Comparison of ENCODE assay signal across 12 cellular contexts in genomic region chr17:73281926-73282325, GRCh38. TPM values are rescaled to one million over a fixed set of nuclear protein-coding genes. Genes with fewer than 3 reads are reported as not detected.
DNase-seq lines count a peak whose midpoint lies in the region; ATAC-seq lines count a peak whose summit lies in the region.
"Had no signal": no experiment of that assay in that cellular context is flagged by ENCODE, and none has a peak within 500 bp of the region (broad histone marks: within the 10 kb centered on the region; RNA-seq: fewer than 3 reads in every experiment).

No MANE protein-coding gene starts in this region.

- no peak overlapping the region for H4K8ac ChIP-seq in mesenchymal stem cell (ENCODE audit: low read length)

- H3K14ac ChIP-seq in mesenchymal stem cell (ENCODE audit: low read length in 2 of 2): no peak overlapping the region

- H3K4me1 ChIP-seq in mesenchymal stem cell (ENCODE audit: control insufficient read depth, insufficient read depth, low read depth, low read length): peaks cover 12% of the 10 kb centered on the region

- H3K4me2 ChIP-seq in mesenchymal stem cell (ENCODE audit: low read length, poor library complexity, severe bottlenecking): no peak overlapping the region

- no peak for DNase-seq in mesenchymal stem cell
- DNase-seq in COR-L47 (lab: John Stamatoyannopoulos, UW): no peak
- no peak for DNase-seq in SKM-1 treated with dmso at 0.1 percent for 144 hours (lab: John Stamatoyannopoulos, UW; ENCODE audit: unreplicated experiment)
- DNase-seq in activated T-cell treated with anti-CD3 and anti-CD28 coated beads, Interleukin-2, amount 50 U/mL, for 48 hours: no peak
- no peak for DNase-seq in activated T-helper 2 cell treated with anti-CD3 and anti-CD28 coated beads, Interferon-gamma antibody, Interleukin-2, Interleukin-4, amounts not matched to agents 10 μg/mL and 5 μg/mL and 100 μg/mL, durations not matched to agents 14 hours and 24 hours and 36 hours (ENCODE audit: low spot score)
- DNase-seq: activated naive CD8-positive, alpha-beta T cell treated with anti-CD3 and anti-CD28 coated beads, Interleukin-2, amount 10 ng/mL, durations not matched to agents 7 days and 5 days; DND-41; left ventricle myocardium superior; NCI-H524 treated with DMSO at 0.1 percent for 48 hours had no signal

- H2BK15ac ChIP-seq in mesenchymal stem cell (ENCODE audit: low read depth, poor library complexity, severe bottlenecking): no peak overlapping the region

- H3K9me3 Mint-ChIP-seq in activated T-helper 2 cell treated with anti-CD3 and anti-CD28 coated beads, Interferon-gamma antibody, Interleukin-2, Interleukin-4, amounts not matched to agents 10 μg/mL and 5 μg/mL and 100 μg/mL, durations not matched to agents 14 hours and 24 hours and 36 hours: no peaks in the 10 kb centered on the region
- H3K9me3 Mint-ChIP-seq: activated naive CD8-positive, alpha-beta T cell treated with anti-CD3 and anti-CD28 coated beads, Interleukin-2, amount 10 ng/mL, durations not matched to agents 7 days and 5 days had no signal

- no peak overlapping the region for H3K9ac ChIP-seq in mesenchymal stem cell (ENCODE audit: low read length)

- H3K9me3 ChIP-seq in mesenchymal stem cell (ENCODE audit: control insufficient read depth, low read length): no peaks in the 10 kb centered on the region

- H3K36me3 Mint-ChIP-seq in activated T-helper 2 cell treated with anti-CD3 and anti-CD28 coated beads, Interferon-gamma antibody, Interleukin-2, Interleukin-4, amounts not matched to agents 10 μg/mL and 5 μg/mL and 100 μg/mL, durations not matched to agents 14 hours and 24 hours and 36 hours (ENCODE audit: low read depth): no peaks in the 10 kb centered on the region
- H3K36me3 Mint-ChIP-seq: activated naive CD8-positive, alpha-beta T cell treated with anti-CD3 and anti-CD28 coated beads, Interleukin-2, amount 10 ng/mL, durations not matched to agents 7 days and 5 days had no signal

- no peak overlapping the region for H4K91ac ChIP-seq in mesenchymal stem cell (ENCODE audit: low read length)

- no peaks in the 10 kb centered on the region for H3K4me1 Mint-ChIP-seq in activated T-helper 2 cell treated with anti-CD3 and anti-CD28 coated beads, Interferon-gamma antibody, Interleukin-2, Interleukin-4, amounts not matched to agents 10 μg/mL and 5 μg/mL and 100 μg/mL, durations not matched to agents 14 hours and 24 hours and 36 hours (ENCODE audit: low read depth)
- H3K4me1 Mint-ChIP-seq: activated naive CD8-positive, alpha-beta T cell treated with anti-CD3 and anti-CD28 coated beads, Interleukin-2, amount 10 ng/mL, durations not matched to agents 7 days and 5 days had no signal

- H2BK12ac ChIP-seq in mesenchymal stem cell (ENCODE audit: low read length in 2 of 2): no peak overlapping the region

- no peak overlapping the region for H2AFZ ChIP-seq in mesenchymal stem cell (ENCODE audit: low read depth, low read length)

- no peak overlapping the region for H3K4me3 Mint-ChIP-seq in activated T-helper 2 cell treated with anti-CD3 and anti-CD28 coated beads, Interferon-gamma antibody, Interleukin-2, Interleukin-4, amounts not matched to agents 10 μg/mL and 5 μg/mL and 100 μg/mL, durations not matched to agents 14 hours and 24 hours and 36 hours (ENCODE audit: low read depth)
- H3K4me3 Mint-ChIP-seq: activated naive CD8-positive, alpha-beta T cell treated with anti-CD3 and anti-CD28 coated beads, Interleukin-2, amount 10 ng/mL, durations not matched to agents 7 days and 5 days had no signal

- intact Hi-C loops in activated T-helper 2 cell treated with anti-CD3 and anti-CD28 coated beads, Interferon-gamma antibody, Interleukin-2, Interleukin-4, amounts not matched to agents 10 μg/mL and 5 μg/mL and 100 μg/mL, durations not matched to agents 14 hours and 24 hours and 36 hours (cut with micrococcal nuclease): no loop called here

- H3K23ac ChIP-seq in mesenchymal stem cell (ENCODE audit: low read length in 2 of 2): no peak overlapping the region

- peaks cover 52 to 54% of the 10 kb centered on the region in 2 experiments for H3K36me3 ChIP-seq in mesenchymal stem cell (ENCODE audit: control insufficient read depth in 1 of 2, insufficient read depth in 2 of 2, low read depth in 1 of 2, low read length in 2 of 2)

- H2AK5ac ChIP-seq in mesenchymal stem cell (ENCODE audit: low read length, severe bottlenecking): no peak overlapping the region

- peak; percentile 89 for ATAC-seq in GM18520 (IDR thresholded peaks at IDR 0.05; ENCODE audit: unreplicated experiment)
- peak; percentile 77 for ATAC-seq in GM21515 (IDR thresholded peaks at IDR 0.05; ENCODE audit: unreplicated experiment)
- peak; percentile 90 for ATAC-seq in HG03139 (IDR thresholded peaks at IDR 0.05; ENCODE audit: unreplicated experiment)
- ATAC-seq: left ventricle myocardium superior had no signal

- WGBS in mesenchymal stem cell: 93% methylated on average over 3 of the region's 7 CpGs

- H3K4ac ChIP-seq in mesenchymal stem cell (ENCODE audit: low read depth in 1 of 2, low read length in 2 of 2): no peak overlapping the region

- peaks cover 48% of the 10 kb centered on the region for H3K79me1 ChIP-seq in mesenchymal stem cell (replicated peaks; ENCODE audit: low read length, poor library complexity, severe bottlenecking)

- H3K27me3 Mint-ChIP-seq in activated T-helper 2 cell treated with anti-CD3 and anti-CD28 coated beads, Interferon-gamma antibody, Interleukin-2, Interleukin-4, amounts not matched to agents 10 μg/mL and 5 μg/mL and 100 μg/mL, durations not matched to agents 14 hours and 24 hours and 36 hours (ENCODE audit: low read depth): no peaks in the 10 kb centered on the region

- H3K27ac ChIP-seq in mesenchymal stem cell (ENCODE audit: low read length, poor library complexity, severe bottlenecking): no peak overlapping the region

- peak overlapping the region; percentile 1 for H2BK120ac ChIP-seq in mesenchymal stem cell (ENCODE audit: low read depth, low read length)

- no peak overlapping the region for H3K27ac Mint-ChIP-seq in activated T-helper 2 cell treated with anti-CD3 and anti-CD28 coated beads, Interferon-gamma antibody, Interleukin-2, Interleukin-4, amounts not matched to agents 10 μg/mL and 5 μg/mL and 100 μg/mL, durations not matched to agents 14 hours and 24 hours and 36 hours
- H3K27ac Mint-ChIP-seq: activated naive CD8-positive, alpha-beta T cell treated with anti-CD3 and anti-CD28 coated beads, Interleukin-2, amount 10 ng/mL, durations not matched to agents 7 days and 5 days had no signal

- no peaks in the 10 kb centered on the region for H3K27me3 ChIP-seq in mesenchymal stem cell (ENCODE audit: control insufficient read depth in 1 of 2, insufficient read depth in 1 of 2, low read length in 2 of 2)

- H3K18ac ChIP-seq in mesenchymal stem cell (ENCODE audit: low read depth in 1 of 2, low read length in 2 of 2): no peak overlapping the region

- no peak overlapping the region for H2BK5ac ChIP-seq in mesenchymal stem cell (ENCODE audit: low read depth, low read length, poor library complexity, severe bottlenecking)

- no peak overlapping the region for H3K4me3 ChIP-seq in mesenchymal stem cell (ENCODE audit: insufficient read depth in 1 of 2, low read depth in 1 of 2, low read length in 2 of 2)

RNA-seq across cellular contexts. Expression of gene CPSF4L, which starts 20.2 kb away (rescaled TPM):
- polyA plus RNA-seq in mesenchymal stem cell (2013, experiment 1 of 2): not detected
- polyA plus RNA-seq in mesenchymal stem cell (2013, experiment 2 of 2): not detected
- total RNA-seq in activated T-helper 2 cell treated with anti-CD3 and anti-CD28 coated beads, Interferon-gamma antibody, Interleukin-2, Interleukin-4, amounts not matched to agents 10 μg/mL and 5 μg/mL and 100 μg/mL, durations not matched to agents 14 hours and 24 hours and 36 hours: not detected in 2 replicates
- total RNA-seq: activated naive CD8-positive, alpha-beta T cell treated with anti-CD3 and anti-CD28 coated beads, Interleukin-2, amount 10 ng/mL, durations not matched to agents 7 days and 5 days; left ventricle myocardium superior had no signal

RNA-seq across cellular contexts. Expression of gene CDC42EP4, which starts 29.9 kb away (rescaled TPM):
- polyA plus RNA-seq in mesenchymal stem cell (2013, experiment 1 of 2): 26.3 TPM
- 26.1 TPM for polyA plus RNA-seq in mesenchymal stem cell (2013, experiment 2 of 2)
- total RNA-seq in activated T-helper 2 cell treated with anti-CD3 and anti-CD28 coated beads, Interferon-gamma antibody, Interleukin-2, Interleukin-4, amounts not matched to agents 10 μg/mL and 5 μg/mL and 100 μg/mL, durations not matched to agents 14 hours and 24 hours and 36 hours: 1.6 and 2.8 TPM in 2 replicates
